Comparison of ENCODE assay signal across 27 cellular contexts in the genomic region with DNA sequence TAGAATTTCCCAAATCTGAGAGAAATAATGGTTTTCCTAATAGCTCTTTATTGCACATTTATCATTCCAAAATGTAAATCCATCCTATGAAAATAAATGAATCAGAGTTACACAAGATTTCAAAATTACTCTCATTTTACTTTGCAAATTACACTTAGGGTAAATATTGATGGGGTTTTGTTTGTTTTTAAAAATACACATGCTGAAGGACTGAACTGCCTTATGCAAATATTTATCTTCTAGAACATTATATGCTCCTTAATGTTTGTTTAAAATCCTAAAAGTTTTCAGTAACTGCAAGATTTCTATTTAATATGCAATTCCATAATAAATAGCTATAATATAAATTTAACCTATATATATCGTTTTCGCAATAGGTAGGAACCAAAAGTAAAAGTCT.
"Had no signal": no experiment of that assay in that cellular context is flagged by ENCODE, and none has a peak within 500 bp of the region (broad histone marks: within the 10 kb centered on the region; RNA-seq: fewer than 3 reads in every experiment).

No MANE protein-coding gene starts in this region.

- H3K9me3 ChIP-seq: ascending aorta had no signal

- DNase-seq: activated CD4-positive, alpha-beta T cell treated with anti-CD3 and anti-CD28 coated beads, Interleukin-2, amount 10 ng/mL, durations not matched to agents 24 days and 14 days; activated CD4-positive, alpha-beta T cell treated with anti-CD3 and anti-CD28 coated beads, Interleukin-2, amount 50 U/mL, for 48 hours; activated CD4-positive, CD25-positive, alpha-beta regulatory T cell; activated CD8-positive, alpha-beta T cell treated with anti-CD3 and anti-CD28 coated beads, Interleukin-2, amount 10 ng/mL, durations not matched to agents 7 days and 5 days; activated gamma-delta T cell; activated naive CD4-positive, alpha-beta T cell treated with Interleukin-2 at 50 U/mL for 16 hours; activated naive CD8-positive, alpha-beta T cell treated with anti-CD3 and anti-CD28 coated beads, Interleukin-2, amount 10 ng/mL, durations not matched to agents 7 days and 5 days; activated T-cell treated with anti-CD3 and anti-CD28 coated beads, Interleukin-2, amount 50 U/mL, for 24 hours; amygdala; Kasumi-1; KBM-7; MM.1S; NCI-H1092 treated with DMSO at 0.1 percent for 48 hours; NCI-H1417; NCI-H146; NCI-H187 treated with DMSO at 0.1 percent for 48 hours; NCI-H2081 treated with DMSO at 0.1 percent for 48 hours; NCI-H345; NCI-H524 treated with DMSO at 0.1 percent for 48 hours; Right ventricle myocardium superior; SW 1271; T-helper 1 cell; T-helper 2 cell; T-helper 9 cell; WERI-Rb-1 had no signal

- ATAC-seq: activated CD8-positive, alpha-beta T cell treated with anti-CD3 and anti-CD28 coated beads, Interleukin-2, amount 10 ng/mL, durations not matched to agents 7 days and 5 days had no signal

- H3K4me3 ChIP-seq: ascending aorta, cardiac muscle cell had no signal

- H3K27me3 ChIP-seq: ascending aorta, cardiac muscle cell had no signal

- H3K27ac ChIP-seq: ascending aorta, cardiac muscle cell, WERI-Rb-1 had no signal

- H3K36me3 ChIP-seq: ascending aorta, cardiac muscle cell, WERI-Rb-1 had no signal
